1 cellular context compared by ENCODE assay signal in the genomic region with DNA sequence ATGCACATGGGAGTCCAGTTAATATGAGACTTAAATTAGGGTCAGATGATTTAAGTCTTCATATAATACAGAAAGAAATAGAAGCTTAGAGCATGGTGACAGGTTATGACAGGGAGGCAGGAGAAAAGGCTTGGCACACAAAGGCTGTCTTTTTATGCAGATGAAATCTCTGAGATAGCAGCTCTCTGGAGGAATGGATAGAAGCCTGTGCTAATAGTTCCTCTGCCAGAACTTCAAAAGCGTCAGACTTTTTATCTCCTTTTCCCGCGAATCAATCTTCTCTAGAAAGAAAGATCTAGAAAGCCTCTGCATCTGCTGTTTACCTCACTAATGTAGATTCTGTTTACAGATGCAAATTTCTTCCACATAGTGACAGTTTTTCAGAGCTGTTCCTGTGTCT.
TF ChIP-seq lines count a peak whose summit lies in the region.

No MANE protein-coding gene starts in this region.

TF ChIP-seq in GM23338, 12 proteins besides CTCF, POLR2A, EP300 and RAD21 (continued from another document):
- TF ChIP-seq, protein P1, sequence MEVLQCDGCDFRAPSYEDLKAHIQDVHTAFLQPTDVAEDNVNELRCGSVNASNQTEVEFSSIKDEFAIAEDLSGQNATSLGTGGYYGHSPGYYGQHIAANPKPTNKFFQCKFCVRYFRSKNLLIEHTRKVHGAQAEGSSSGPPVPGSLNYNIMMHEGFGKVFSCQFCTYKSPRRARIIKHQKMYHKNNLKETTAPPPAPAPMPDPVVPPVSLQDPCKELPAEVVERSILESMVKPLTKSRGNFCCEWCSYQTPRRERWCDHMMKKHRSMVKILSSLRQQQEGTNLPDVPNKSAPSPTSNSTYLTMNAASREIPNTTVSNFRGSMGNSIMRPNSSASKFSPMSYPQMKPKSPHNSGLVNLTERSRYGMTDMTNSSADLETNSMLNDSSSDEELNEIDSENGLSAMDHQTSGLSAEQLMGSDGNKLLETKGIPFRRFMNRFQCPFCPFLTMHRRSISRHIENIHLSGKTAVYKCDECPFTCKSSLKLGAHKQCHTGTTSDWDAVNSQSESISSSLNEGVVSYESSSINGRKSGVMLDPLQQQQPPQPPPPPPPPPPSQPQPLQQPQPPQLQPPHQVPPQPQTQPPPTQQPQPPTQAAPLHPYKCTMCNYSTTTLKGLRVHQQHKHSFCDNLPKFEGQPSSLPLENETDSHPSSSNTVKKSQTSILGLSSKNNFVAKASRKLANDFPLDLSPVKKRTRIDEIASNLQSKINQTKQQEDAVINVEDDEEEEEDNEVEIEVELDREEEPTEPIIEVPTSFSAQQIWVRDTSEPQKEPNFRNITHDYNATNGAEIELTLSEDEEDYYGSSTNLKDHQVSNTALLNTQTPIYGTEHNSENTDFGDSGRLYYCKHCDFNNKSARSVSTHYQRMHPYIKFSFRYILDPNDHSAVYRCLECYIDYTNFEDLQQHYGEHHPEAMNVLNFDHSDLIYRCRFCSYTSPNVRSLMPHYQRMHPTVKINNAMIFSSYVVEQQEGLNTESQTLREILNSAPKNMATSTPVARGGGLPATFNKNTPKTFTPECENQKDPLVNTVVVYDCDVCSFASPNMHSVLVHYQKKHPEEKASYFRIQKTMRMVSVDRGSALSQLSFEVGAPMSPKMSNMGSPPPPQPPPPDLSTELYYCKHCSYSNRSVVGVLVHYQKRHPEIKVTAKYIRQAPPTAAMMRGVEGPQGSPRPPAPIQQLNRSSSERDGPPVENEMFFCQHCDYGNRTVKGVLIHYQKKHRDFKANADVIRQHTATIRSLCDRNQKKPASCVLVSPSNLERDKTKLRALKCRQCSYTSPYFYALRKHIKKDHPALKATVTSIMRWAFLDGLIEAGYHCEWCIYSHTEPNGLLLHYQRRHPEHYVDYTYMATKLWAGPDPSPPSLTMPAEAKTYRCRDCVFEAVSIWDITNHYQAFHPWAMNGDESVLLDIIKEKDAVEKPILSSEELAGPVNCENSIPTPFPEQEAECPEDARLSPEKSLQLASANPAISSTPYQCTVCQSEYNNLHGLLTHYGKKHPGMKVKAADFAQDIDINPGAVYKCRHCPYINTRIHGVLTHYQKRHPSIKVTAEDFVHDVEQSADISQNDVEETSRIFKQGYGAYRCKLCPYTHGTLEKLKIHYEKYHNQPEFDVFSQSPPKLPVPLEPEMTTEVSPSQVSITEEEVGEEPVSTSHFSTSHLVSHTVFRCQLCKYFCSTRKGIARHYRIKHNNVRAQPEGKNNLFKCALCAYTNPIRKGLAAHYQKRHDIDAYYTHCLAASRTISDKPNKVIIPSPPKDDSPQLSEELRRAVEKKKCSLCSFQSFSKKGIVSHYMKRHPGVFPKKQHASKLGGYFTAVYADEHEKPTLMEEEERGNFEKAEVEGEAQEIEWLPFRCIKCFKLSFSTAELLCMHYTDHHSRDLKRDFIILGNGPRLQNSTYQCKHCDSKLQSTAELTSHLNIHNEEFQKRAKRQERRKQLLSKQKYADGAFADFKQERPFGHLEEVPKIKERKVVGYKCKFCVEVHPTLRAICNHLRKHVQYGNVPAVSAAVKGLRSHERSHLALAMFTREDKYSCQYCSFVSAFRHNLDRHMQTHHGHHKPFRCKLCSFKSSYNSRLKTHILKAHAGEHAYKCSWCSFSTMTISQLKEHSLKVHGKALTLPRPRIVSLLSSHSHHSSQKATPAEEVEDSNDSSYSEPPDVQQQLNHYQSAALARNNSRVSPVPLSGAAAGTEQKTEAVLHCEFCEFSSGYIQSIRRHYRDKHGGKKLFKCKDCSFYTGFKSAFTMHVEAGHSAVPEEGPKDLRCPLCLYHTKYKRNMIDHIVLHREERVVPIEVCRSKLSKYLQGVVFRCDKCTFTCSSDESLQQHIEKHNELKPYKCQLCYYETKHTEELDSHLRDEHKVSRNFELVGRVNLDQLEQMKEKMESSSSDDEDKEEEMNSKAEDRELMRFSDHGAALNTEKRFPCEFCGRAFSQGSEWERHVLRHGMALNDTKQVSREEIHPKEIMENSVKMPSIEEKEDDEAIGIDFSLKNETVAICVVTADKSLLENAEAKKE (CRISPR knock-in tag; IDR thresholded peaks at IDR 0.05): no peak
- no peak for TF ChIP-seq CREB1 (CRISPR knock-in tag; IDR thresholded peaks at IDR 0.05; ENCODE audit: low read depth)
- TF ChIP-seq POLR2AphosphoS5 (IDR thresholded peaks at IDR 0.05; ENCODE audit: low read depth): no peak
- TF ChIP-seq JUNB (IDR thresholded peaks at IDR 0.05; ENCODE audit: unreplicated experiment): no peak
TF ChIP-seq in GM23338: peak in this region for 0.
